ENCODE assay signal across 24 cellular contexts in the genomic region with DNA sequence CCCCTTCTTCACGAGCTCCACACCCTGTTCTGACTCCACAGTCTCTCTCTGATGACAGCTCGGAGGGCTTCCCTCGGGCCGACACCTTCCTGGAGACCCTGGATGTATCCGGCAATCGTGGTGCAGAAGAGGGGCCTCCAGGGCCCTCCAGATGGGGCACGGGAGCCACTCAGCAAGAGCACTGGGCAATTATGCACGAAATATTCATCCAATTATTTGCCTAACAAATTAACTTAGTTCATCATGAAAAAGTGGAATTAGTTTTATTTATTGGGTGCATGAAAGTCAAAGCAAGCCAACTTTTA.
"Had no signal": no experiment of that assay in that cellular context is flagged by ENCODE, and none has a peak within 500 bp of the region (broad histone marks: within the 10 kb centered on the region; RNA-seq: fewer than 3 reads in every experiment).

No MANE protein-coding gene starts in this region.

- H3K4me3 ChIP-seq: cardiac muscle cell, SK-N-MC had no signal

- H3K9me3 Mint-ChIP-seq: activated CD4-positive, alpha-beta T cell treated with anti-CD3 and anti-CD28 coated beads, Interleukin-2, amount 10 ng/mL, durations not matched to agents 7 days and 5 days; activated naive CD4-positive, alpha-beta T cell treated with anti-CD3 and anti-CD28 coated beads, Interleukin-2, amount 10 ng/mL, durations not matched to agents 7 days and 5 days; activated T-helper 2 cell treated with anti-CD3 and anti-CD28 coated beads, Interferon-gamma antibody, Interleukin-2, Interleukin-4, amounts not matched to agents 10 μg/mL and 5 μg/mL and 100 μg/mL, durations not matched to agents 14 hours and 24 hours and 36 hours had no signal

- H3K4me3 Mint-ChIP-seq: activated CD4-positive, alpha-beta T cell treated with anti-CD3 and anti-CD28 coated beads, Interleukin-2, amount 10 ng/mL, durations not matched to agents 7 days and 5 days; activated CD8-positive, alpha-beta T cell treated with anti-CD3 and anti-CD28 coated beads, Interleukin-2, amount 10 ng/mL, durations not matched to agents 7 days and 5 days; activated naive CD4-positive, alpha-beta T cell treated with anti-CD3 and anti-CD28 coated beads, Interleukin-2, amount 10 ng/mL, durations not matched to agents 7 days and 5 days; activated naive CD8-positive, alpha-beta T cell treated with anti-CD3 and anti-CD28 coated beads for 36 hours; activated T-cell treated with anti-CD3 and anti-CD28 coated beads, Interleukin-2, amount 50 U/mL, for 72 hours had no signal

- H3K27me3 ChIP-seq: brain microvascular endothelial cell, cardiac muscle cell had no signal

- H3K36me3 ChIP-seq: brain microvascular endothelial cell, cardiac muscle cell had no signal

- H3K4me1 Mint-ChIP-seq: activated CD4-positive, alpha-beta T cell treated with anti-CD3 and anti-CD28 coated beads, Interleukin-2, amount 10 ng/mL, durations not matched to agents 7 days and 5 days; activated naive CD4-positive, alpha-beta T cell treated with anti-CD3 and anti-CD28 coated beads, Interleukin-2, amount 10 ng/mL, durations not matched to agents 7 days and 5 days; activated naive CD8-positive, alpha-beta T cell treated with anti-CD3 and anti-CD28 coated beads for 36 hours had no signal

- H3K36me3 Mint-ChIP-seq: activated naive CD4-positive, alpha-beta T cell treated with anti-CD3 and anti-CD28 coated beads, Interleukin-2, amount 10 ng/mL, durations not matched to agents 7 days and 5 days; activated naive CD8-positive, alpha-beta T cell treated with anti-CD3 and anti-CD28 coated beads for 36 hours had no signal

- DNase-seq: activated CD4-positive, alpha-beta T cell treated with anti-CD3 and anti-CD28 coated beads, Interleukin-2, amount 10 ng/mL, durations not matched to agents 7 days and 5 days; activated CD4-positive, CD25-positive, alpha-beta regulatory T cell; activated CD8-positive, alpha-beta T cell treated with anti-CD3 and anti-CD28 coated beads, Interleukin-2, amount 10 ng/mL, durations not matched to agents 7 days and 5 days; activated gamma-delta T cell treated with Interleukin-2 at 50 U/mL for 16 hours; activated naive CD4-positive, alpha-beta T cell treated with anti-CD3 and anti-CD28 coated beads, Interleukin-2, amount 10 ng/mL, durations not matched to agents 7 days and 5 days; activated naive CD8-positive, alpha-beta T cell treated with anti-CD3 and anti-CD28 coated beads for 36 hours; activated T-cell treated with anti-CD3 and anti-CD28 coated beads, Interleukin-2, amount 50 U/mL, for 72 hours; brain microvascular endothelial cell; cerebellar nuclear complex; KG1; NCI-H1048; NCI-H146; NCI-H187 treated with DMSO at 0.1 percent for 48 hours; NCI-H2171; NCI-H226; NCI-H69; NK-92 treated with Interleukin-12 subunit alpha and Interleukin-12 subunit beta, amount 100 ng/mL, for 24 hours; OCI-M1; RPMI8226; T-helper 1 cell had no signal

- H3K27ac Mint-ChIP-seq: activated CD4-positive, alpha-beta T cell treated with anti-CD3 and anti-CD28 coated beads, Interleukin-2, amount 10 ng/mL, durations not matched to agents 7 days and 5 days; activated CD8-positive, alpha-beta T cell treated with anti-CD3 and anti-CD28 coated beads, Interleukin-2, amount 10 ng/mL, durations not matched to agents 7 days and 5 days; activated naive CD4-positive, alpha-beta T cell treated with anti-CD3 and anti-CD28 coated beads, Interleukin-2, amount 10 ng/mL, durations not matched to agents 7 days and 5 days; activated naive CD8-positive, alpha-beta T cell treated with anti-CD3 and anti-CD28 coated beads for 36 hours; activated T-cell treated with anti-CD3 and anti-CD28 coated beads, Interleukin-2, amount 50 U/mL, for 72 hours; activated T-helper 2 cell treated with anti-CD3 and anti-CD28 coated beads, Interferon-gamma antibody, Interleukin-2, Interleukin-4, amounts not matched to agents 10 μg/mL and 5 μg/mL and 100 μg/mL, durations not matched to agents 14 hours and 24 hours and 36 hours had no signal

- H3K27ac ChIP-seq: brain microvascular endothelial cell, cardiac muscle cell, SK-N-MC, VCaP had no signal
